Comparison of ENCODE assay signal across 8 cellular contexts in genomic region chr15:39770748-39771689, GRCh38. TPM values are rescaled to one million over a fixed set of nuclear protein-coding genes. Genes with fewer than 3 reads are reported as not detected.
DNase-seq lines count a peak whose midpoint lies in the region; ATAC-seq and TF ChIP-seq lines count a peak whose summit lies in the region.

No MANE protein-coding gene starts in this region.

- no peak overlapping the region for H3K9ac ChIP-seq in rectal smooth muscle tissue (ENCODE audit: low read length)

- peak overlapping the region; percentile 66 for H3K27ac ChIP-seq in rectal smooth muscle tissue (ENCODE audit: low read depth, low read length)

- no peak overlapping the region for H3K4me3 ChIP-seq in fibroblast of pulmonary artery (replicated peaks; ENCODE audit: low read depth, low read length)
- H3K4me3 ChIP-seq in rectal smooth muscle tissue (ENCODE audit: low read length), result peak overlapping the region; percentile 16

- no peak for TF ChIP-seq CTCF in fibroblast of pulmonary artery (IDR thresholded peaks at IDR 0.05; ENCODE audit: low read length, missing control alignments)

- no peak for ATAC-seq in HG02938 (IDR thresholded peaks at IDR 0.05; ENCODE audit: unreplicated experiment)

- DNase-seq in EH (ENCODE audit: low read depth) (peak; percentile 94), RPMI7951 (ENCODE audit: low read depth) (peak; percentile 85), fibroblast of pulmonary artery (ENCODE audit: low read depth) (peak; percentile 61), NCI-H128 (lab: John Stamatoyannopoulos, UW; ENCODE audit: unreplicated experiment) (no peak), globus pallidus (ENCODE audit: low spot score) (no peak), putamen (ENCODE audit: low spot score) (no peak)

- H3K36me3 ChIP-seq in rectal smooth muscle tissue (ENCODE audit: control insufficient read depth, insufficient read depth, low read length), result no peaks in the 10 kb centered on the region

- H3K27me3 ChIP-seq in rectal smooth muscle tissue (ENCODE audit: control insufficient read depth, insufficient read depth, low read length), result no peaks in the 10 kb centered on the region

- H3K4me1 ChIP-seq in rectal smooth muscle tissue (ENCODE audit: control insufficient read depth, insufficient read depth, low read length), result peaks cover 4% of the 10 kb centered on the region

RNA-seq across cellular contexts. Expression of gene FSIP1, which starts 11.6 kb away (rescaled TPM):
- 1.9 and 2.1 TPM in 2 replicates for total RNA-seq in RPMI7951 (2014; rRNA removed; shearing (Covaris generic))

Comparison
In these comparisons a context has a peak if more than half of its experiments do, and no peak if none do; other contexts are left out.
1. DNase-seq: peak in EH (single experiment), RPMI7951 (single experiment) and fibroblast of pulmonary artery (single experiment); none in NCI-H128 (single experiment), globus pallidus (single experiment) and putamen (single experiment).